16 cellular contexts compared by ENCODE assay signal in genomic region chr3:24485511-24485910, GRCh38. TPM values are rescaled to one million over a fixed set of nuclear protein-coding genes. Genes with fewer than 3 reads are reported as not detected.
"Had no signal": no experiment of that assay in that cellular context is flagged by ENCODE, and none has a peak within 500 bp of the region (broad histone marks: within the 10 kb centered on the region; RNA-seq: fewer than 3 reads in every experiment).

No MANE protein-coding gene starts in this region.

- H3K27me3 ChIP-seq: neural progenitor cell, pancreas, tibial nerve had no signal

- H3K4me2 ChIP-seq: neural progenitor cell had no signal

- ATAC-seq: activated CD8-positive, alpha-beta T cell treated with anti-CD3 and anti-CD28 coated beads, Interleukin-2, amount 10 ng/mL, durations not matched to agents 7 days and 5 days; stimulated activated memory B cell treated with anti-CD40 and anti-IgM and Interleukin-4, amounts not matched to agents 10 μg/mL and 1 μg/mL and 100 μg/mL, for 72 hours had no signal

- FAIRE-seq: astrocyte, endothelial cell of umbilical vein, pancreas had no signal

- DNase-seq: activated CD4-positive, alpha-beta T cell treated with anti-CD3 and anti-CD28 coated beads for 1 hour; activated CD8-positive, alpha-beta T cell treated with anti-CD3 and anti-CD28 coated beads, Interleukin-2, amount 10 ng/mL, durations not matched to agents 7 days and 5 days; activated naive CD4-positive, alpha-beta T cell; effector CD4-positive, alpha-beta T cell; hippocampal formation; pancreas; retina had no signal

- H2AFZ ChIP-seq: neural progenitor cell had no signal

- H3K9ac ChIP-seq: neural progenitor cell had no signal

- H3K27ac ChIP-seq: cardiac muscle cell, neural progenitor cell, pancreas, skin epidermis, tibial nerve had no signal

- H3K36me3 ChIP-seq: cardiac muscle cell, neural progenitor cell, pancreas, tibial nerve had no signal

- H3K4me3 ChIP-seq: cardiac muscle cell, neural progenitor cell, pancreas, skin epidermis, tibial nerve had no signal

- H3K9me3 ChIP-seq: pancreas, tibial nerve had no signal

RNA-seq across cellular contexts. Expression of gene THRB, which starts 9.1 kb away (rescaled TPM):
- total RNA-seq: activated CD8-positive, alpha-beta T cell treated with anti-CD3 and anti-CD28 coated beads, Interleukin-2, amount 10 ng/mL, durations not matched to agents 7 days and 5 days; activated T-helper 1 cell treated with anti-CD3 and anti-CD28 coated beads, Interleukin-12 subunit alpha, Interleukin-12 subunit beta, Interleukin-2, Interleukin-4 antibody, amounts not matched to agents 30 ng/mL and 10 ng/mL and 1 ng/mL, durations not matched to agents 14 hours and 24 hours and 36 hours; endothelial cell of umbilical vein; T-helper 2 cell treated with Interferon-gamma antibody and Interleukin-4, amounts not matched to agents 100 ng/mL and 5 ng/mL, for 36 hours had no signal
